In the genomic region with DNA sequence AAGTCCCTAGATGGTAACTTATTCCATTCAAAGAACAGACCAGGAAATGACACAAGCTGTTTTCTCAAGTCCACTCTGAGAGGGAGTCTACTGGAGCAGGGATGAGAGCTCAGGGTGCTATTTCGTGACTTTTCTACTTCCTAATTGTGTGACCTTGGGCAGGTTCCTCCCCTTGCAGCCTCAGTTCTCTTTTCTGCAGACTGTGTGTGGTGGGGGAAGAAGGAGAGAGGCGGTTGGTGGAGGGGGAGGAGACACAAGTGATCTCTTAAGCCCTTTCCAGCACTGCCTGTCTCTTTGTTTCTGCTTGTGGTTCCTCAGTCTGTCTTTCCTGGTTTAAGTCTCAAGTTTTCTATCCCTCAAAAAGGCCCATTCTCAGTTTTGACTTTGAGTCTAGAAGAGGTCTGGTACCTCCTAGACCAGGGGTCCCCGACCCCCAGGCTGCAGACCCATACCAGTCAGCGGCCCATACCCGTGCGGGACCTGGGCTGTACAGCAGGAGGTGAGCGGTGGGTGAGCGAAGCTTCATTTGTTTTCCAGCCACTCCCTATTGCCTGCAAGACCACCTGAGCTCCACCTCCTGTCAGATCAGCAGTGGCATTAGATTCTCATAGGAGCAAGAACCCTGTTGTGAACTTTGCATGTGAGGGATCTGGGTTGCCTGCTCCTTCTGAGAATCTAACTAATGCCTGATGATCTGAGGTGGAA, we compare ENCODE assay signal across 1 cellular context.
TF ChIP-seq lines count a peak whose summit lies in the region.

No MANE protein-coding gene starts in this region.

TF ChIP-seq in GM12878, 131 proteins besides CTCF, POLR2A, EP300 and RAD21:
- TF ChIP-seq RB1 (IDR thresholded peaks at IDR 0.05; ENCODE audit: borderline replicate concordance) (no peak), SPI1 (IDR thresholded peaks at IDR 0.05; ENCODE audit: borderline replicate concordance, insufficient read depth, low read depth, low read length) (peak; percentile 14; the same call in 1 of the 2 replicates)
TF ChIP-seq in GM12878: peak in this region for 1.
